ENCODE assay signal across 1 cellular context in genomic region chr11:9258279-9258678, GRCh38.
TF ChIP-seq lines count a peak whose summit lies in the region.

No MANE protein-coding gene starts in this region.

TF ChIP-seq in HEK293, 187 proteins besides CTCF, POLR2A, EP300 and RAD21:
- TF ChIP-seq ZNF146 (tag by site-specific recombination; IDR thresholded peaks at IDR 0.05) = peak; percentile 98
- TF ChIP-seq ZNF580 (tag by site-specific recombination; IDR thresholded peaks at IDR 0.05) = peak; percentile 55; the same call in 1 of the 2 replicates
